Comparison of ENCODE assay signal across 6 cellular contexts in genomic region chr4:181604546-181604945, GRCh38.
"Had no signal": no experiment of that assay in that cellular context is flagged by ENCODE, and none has a peak within 500 bp of the region (broad histone marks: within the 10 kb centered on the region; RNA-seq: fewer than 3 reads in every experiment).

No MANE protein-coding gene starts in this region.

- H3K4me2 ChIP-seq: GM23338 had no signal

- ATAC-seq: GM23338, HepG2 had no signal

- H3K4me3 ChIP-seq: GM23338 had no signal

- DNase-seq: H9, HCEC 1CT, KBM-7 had no signal

- H3K27ac ChIP-seq: HL-60 had no signal

- H2AFZ ChIP-seq: GM23338 had no signal
